ENCODE assay signal across 18 cellular contexts in the genomic region with DNA sequence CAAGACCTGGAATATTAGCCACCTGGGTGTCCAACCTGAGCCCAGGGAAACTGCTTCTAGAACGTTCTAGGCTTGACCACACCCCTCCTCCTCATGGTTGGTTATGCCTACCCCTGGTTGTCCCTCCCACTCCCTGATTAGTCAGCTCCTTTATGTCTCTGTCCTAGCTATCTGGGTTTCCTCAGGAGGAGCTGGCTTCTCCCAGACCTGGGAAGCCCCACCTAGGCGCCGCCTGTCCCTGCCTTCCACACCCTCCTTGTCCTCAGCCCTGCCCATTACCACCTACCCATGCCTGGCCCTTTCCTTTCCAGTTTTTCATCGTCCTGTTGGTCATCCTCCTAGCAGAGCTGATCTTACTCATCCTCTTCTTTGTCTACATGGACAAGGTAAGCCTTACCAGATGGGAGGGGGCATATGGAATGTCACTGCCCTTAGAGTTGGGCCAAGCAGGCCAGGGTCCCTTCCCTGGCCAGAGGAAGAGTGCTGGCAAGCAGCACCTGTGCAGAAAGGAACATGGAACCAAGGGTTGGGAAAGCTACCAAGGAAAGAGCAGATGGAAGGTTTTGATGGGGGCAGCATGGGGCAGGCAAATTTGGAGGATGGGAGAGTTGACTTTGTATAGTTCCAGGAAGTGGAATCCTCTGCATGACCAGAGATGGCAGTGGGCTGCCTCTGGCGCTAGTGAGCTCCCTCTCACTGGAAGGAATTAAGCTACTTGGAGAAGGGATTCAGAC.
"Had no signal": no experiment of that assay in that cellular context is flagged by ENCODE, and none has a peak within 500 bp of the region (broad histone marks: within the 10 kb centered on the region; RNA-seq: fewer than 3 reads in every experiment).

No MANE protein-coding gene starts in this region.

- H3K36me3 Mint-ChIP-seq: activated naive CD8-positive, alpha-beta T cell treated with anti-CD3 and anti-CD28 coated beads, Interleukin-2, amount 10 ng/mL, durations not matched to agents 7 days and 5 days; natural killer cell treated with Interleukin-12 subunit alpha and Interleukin-12 subunit beta and Interleukin-15 and Interleukin-18, amount 100 ng/mL, for 72 hours had no signal

- H3K27me3 ChIP-seq: esophagus squamous epithelium, testis, upper lobe of left lung had no signal

- H3K9me3 Mint-ChIP-seq: activated naive CD8-positive, alpha-beta T cell treated with anti-CD3 and anti-CD28 coated beads, Interleukin-2, amount 10 ng/mL, durations not matched to agents 7 days and 5 days; activated T-helper 1 cell treated with anti-CD3 and anti-CD28 coated beads, Interleukin-12 subunit alpha, Interleukin-12 subunit beta, Interleukin-2, Interleukin-4 antibody, amounts not matched to agents 30 ng/mL and 10 ng/mL and 1 ng/mL, durations not matched to agents 14 hours and 24 hours and 36 hours; natural killer cell treated with Interleukin-12 subunit alpha and Interleukin-12 subunit beta and Interleukin-15 and Interleukin-18, amount 100 ng/mL, for 72 hours; stimulated activated naive CD8-positive, alpha-beta T cell treated with anti-CD3 and anti-CD28 coated beads, Interleukin-15, amount 100 ng/mL, for 72 hours; T-helper 2 cell treated with Interferon-gamma antibody and Interleukin-4, amounts not matched to agents 5 μg/mL and 100 μg/mL, for 36 hours had no signal

- H3K4me3 Mint-ChIP-seq: activated naive CD8-positive, alpha-beta T cell treated with anti-CD3 and anti-CD28 coated beads, Interleukin-2, amount 10 ng/mL, durations not matched to agents 7 days and 5 days; activated T-helper 1 cell treated with anti-CD3 and anti-CD28 coated beads, Interleukin-12 subunit alpha, Interleukin-12 subunit beta, Interleukin-2, Interleukin-4 antibody, amounts not matched to agents 30 ng/mL and 10 ng/mL and 1 ng/mL, durations not matched to agents 14 hours and 24 hours and 36 hours; natural killer cell treated with Interleukin-12 subunit alpha and Interleukin-12 subunit beta and Interleukin-15 and Interleukin-18, amount 100 ng/mL, for 72 hours; stimulated activated naive CD8-positive, alpha-beta T cell treated with anti-CD3 and anti-CD28 coated beads, Interleukin-15, amount 100 ng/mL, for 72 hours; T-helper 2 cell treated with Interferon-gamma antibody and Interleukin-4, amounts not matched to agents 5 μg/mL and 100 μg/mL, for 36 hours had no signal

- H3K27ac ChIP-seq: esophagus squamous epithelium, testis, upper lobe of left lung had no signal

- H3K9me3 ChIP-seq: esophagus squamous epithelium, testis, upper lobe of left lung had no signal

- H3K4me3 ChIP-seq: esophagus squamous epithelium, testis, upper lobe of left lung had no signal

- DNase-seq: activated CD4-positive, alpha-beta T cell treated with anti-CD3 and anti-CD28 coated beads, Interleukin-2, amount 50 U/mL, for 1 hour; activated CD4-positive, CD25-positive, alpha-beta regulatory T cell; activated CD8-positive, alpha-beta memory T cell treated with anti-CD3 and anti-CD28 coated beads for 24 hours; activated naive CD8-positive, alpha-beta T cell treated with anti-CD3 and anti-CD28 coated beads, Interleukin-2, amount 10 ng/mL, durations not matched to agents 7 days and 5 days; anterior cingulate cortex; esophagus squamous epithelium; foreskin fibroblast; glutamatergic neuron; hypothalamus; mesendoderm; occipital lobe; stimulated activated naive CD8-positive, alpha-beta T cell treated with anti-CD3 and anti-CD28 coated beads, Interleukin-15, amount 100 ng/mL, for 72 hours; testis had no signal

- ATAC-seq: natural killer cell treated with Interleukin-12 subunit alpha and Interleukin-12 subunit beta and Interleukin-15 and Interleukin-18, amount 100 ng/mL, for 72 hours; sciatic nerve; stimulated activated naive CD8-positive, alpha-beta T cell treated with anti-CD3 and anti-CD28 coated beads, Interleukin-15, amount 100 ng/mL, for 72 hours had no signal

- H3K27ac Mint-ChIP-seq: activated naive CD8-positive, alpha-beta T cell treated with anti-CD3 and anti-CD28 coated beads, Interleukin-2, amount 10 ng/mL, durations not matched to agents 7 days and 5 days; activated T-helper 1 cell treated with anti-CD3 and anti-CD28 coated beads, Interleukin-12 subunit alpha, Interleukin-12 subunit beta, Interleukin-2, Interleukin-4 antibody, amounts not matched to agents 30 ng/mL and 10 ng/mL and 1 ng/mL, durations not matched to agents 14 hours and 24 hours and 36 hours; natural killer cell treated with Interleukin-12 subunit alpha and Interleukin-12 subunit beta and Interleukin-15 and Interleukin-18, amount 100 ng/mL, for 72 hours; T-helper 2 cell treated with Interferon-gamma antibody and Interleukin-4, amounts not matched to agents 5 μg/mL and 100 μg/mL, for 36 hours had no signal
